16 cellular contexts compared by ENCODE assay signal in the genomic region with DNA sequence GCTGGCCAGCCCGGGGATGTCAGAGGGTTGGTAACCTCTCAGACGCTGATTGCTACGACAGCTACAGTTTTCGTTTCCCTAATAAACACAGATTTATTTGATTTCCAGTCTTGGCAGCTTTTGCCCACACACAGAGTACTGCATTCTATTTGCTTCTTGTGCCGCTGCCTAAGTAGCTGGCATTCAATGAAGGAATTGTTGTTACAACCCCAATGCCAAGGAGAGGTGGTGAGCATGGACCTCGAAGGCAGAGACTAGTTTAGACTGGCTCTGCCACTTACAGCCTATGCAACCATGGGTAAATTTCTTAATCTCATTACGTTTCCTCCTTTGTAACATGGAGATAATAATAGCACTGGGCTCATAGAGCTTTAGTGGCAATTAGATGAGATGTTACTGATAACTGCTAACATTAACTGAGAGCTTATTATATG.
"Had no signal": no experiment of that assay in that cellular context is flagged by ENCODE, and none has a peak within 500 bp of the region (broad histone marks: within the 10 kb centered on the region; RNA-seq: fewer than 3 reads in every experiment).

No MANE protein-coding gene starts in this region.

- DNase-seq: activated B cell treated with CpG ODN at 0.5 μM for 24 hours; activated CD4-positive, alpha-beta memory T cell treated with anti-CD3 and anti-CD28 coated beads, Interleukin-2, amount 10 ng/mL, durations not matched to agents 7 days and 5 days; activated CD4-positive, alpha-beta T cell treated with anti-CD3 and anti-CD28 coated beads for 4 hours; activated CD8-positive, alpha-beta memory T cell treated with anti-CD3 and anti-CD28 coated beads, Interleukin-2, amount 10 ng/mL, durations not matched to agents 7 days and 5 days; dermis blood vessel endothelial cell; effector memory CD8-positive, alpha-beta T cell; foreskin keratinocyte; lower lobe of right lung; stimulated activated CD4-positive, alpha-beta T cell treated with anti-CD3 and anti-CD28 coated beads, Interleukin-2, amount 100 ng/mL, for 24 hours; stimulated activated naive CD4-positive, alpha-beta T cell treated with Interleukin-2 at 50 U/mL for 16 hours had no signal

- H3K27me3 Mint-ChIP-seq: activated CD4-positive, alpha-beta memory T cell treated with anti-CD3 and anti-CD28 coated beads, Interleukin-2, amount 10 ng/mL, durations not matched to agents 7 days and 5 days had no signal

- H3K27ac ChIP-seq: foreskin keratinocyte, lower lobe of right lung, parathyroid adenoma, right atrium auricular region, tibial nerve had no signal

- H3K4me1 Mint-ChIP-seq: activated B cell treated with CpG ODN at 0.5 μM for 24 hours; activated CD8-positive, alpha-beta memory T cell treated with anti-CD3 and anti-CD28 coated beads, Interleukin-2, amount 10 ng/mL, durations not matched to agents 7 days and 5 days; nephron had no signal

- ATAC-seq: activated CD8-positive, alpha-beta memory T cell treated with anti-CD3 and anti-CD28 coated beads, Interleukin-2, amount 10 ng/mL, durations not matched to agents 7 days and 5 days; effector memory CD8-positive, alpha-beta T cell; lower lobe of right lung had no signal

- H3K27ac Mint-ChIP-seq: activated B cell treated with CpG ODN at 0.5 μM for 24 hours; activated CD4-positive, alpha-beta memory T cell treated with anti-CD3 and anti-CD28 coated beads, Interleukin-2, amount 10 ng/mL, durations not matched to agents 7 days and 5 days; activated CD8-positive, alpha-beta memory T cell treated with anti-CD3 and anti-CD28 coated beads, Interleukin-2, amount 10 ng/mL, durations not matched to agents 7 days and 5 days; activated naive CD8-positive, alpha-beta T cell; effector memory CD8-positive, alpha-beta T cell; mesothelial cell of epicardium; nephron had no signal

- H2AFZ ChIP-seq: parathyroid adenoma had no signal

- H3K4me3 Mint-ChIP-seq: activated B cell treated with CpG ODN at 0.5 μM for 24 hours; activated CD4-positive, alpha-beta memory T cell treated with anti-CD3 and anti-CD28 coated beads, Interleukin-2, amount 10 ng/mL, durations not matched to agents 7 days and 5 days; activated CD8-positive, alpha-beta memory T cell treated with anti-CD3 and anti-CD28 coated beads, Interleukin-2, amount 10 ng/mL, durations not matched to agents 7 days and 5 days; activated naive CD8-positive, alpha-beta T cell; effector memory CD8-positive, alpha-beta T cell; mesothelial cell of epicardium; nephron had no signal

- H3K36me3 Mint-ChIP-seq: activated CD8-positive, alpha-beta memory T cell treated with anti-CD3 and anti-CD28 coated beads, Interleukin-2, amount 10 ng/mL, durations not matched to agents 7 days and 5 days; activated naive CD8-positive, alpha-beta T cell; mesothelial cell of epicardium had no signal

- H3K27me3 ChIP-seq: foreskin keratinocyte, right atrium auricular region, tibial nerve had no signal

- H3K9me3 Mint-ChIP-seq: activated B cell treated with CpG ODN at 0.5 μM for 24 hours; activated CD4-positive, alpha-beta memory T cell treated with anti-CD3 and anti-CD28 coated beads, Interleukin-2, amount 10 ng/mL, durations not matched to agents 7 days and 5 days; effector memory CD8-positive, alpha-beta T cell; mesothelial cell of epicardium; nephron had no signal

- H3K4me1 ChIP-seq: foreskin keratinocyte, lower lobe of right lung had no signal

- H3K36me3 ChIP-seq: lower lobe of right lung, right atrium auricular region, tibial nerve had no signal

- H3K9me3 ChIP-seq: lower lobe of right lung, right atrium auricular region, tibial nerve had no signal

- H3K4me3 ChIP-seq: lower lobe of right lung, right atrium auricular region, tibial nerve had no signal
